27 cellular contexts compared by ENCODE assay signal in the genomic region with DNA sequence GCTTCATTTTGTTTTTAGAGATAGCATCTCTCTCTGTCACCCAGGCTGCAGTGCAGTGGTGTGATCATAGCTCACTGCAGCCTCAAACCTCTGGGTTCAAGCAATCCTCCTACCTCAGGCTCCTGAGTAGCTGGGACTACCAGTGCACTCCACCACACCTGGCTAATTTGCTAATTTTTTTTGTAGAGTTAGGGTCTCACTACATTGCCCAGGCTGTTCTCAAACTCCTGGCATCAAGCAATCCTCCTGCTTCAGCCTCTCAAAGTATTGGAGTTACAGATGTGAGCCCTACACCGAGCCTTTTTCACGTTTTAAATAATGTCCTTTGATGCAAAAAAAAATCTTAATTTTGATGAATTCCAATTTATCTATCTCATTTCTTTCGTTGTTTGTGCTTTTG.
"Had no signal": no experiment of that assay in that cellular context is flagged by ENCODE, and none has a peak within 500 bp of the region (broad histone marks: within the 10 kb centered on the region; RNA-seq: fewer than 3 reads in every experiment).

No MANE protein-coding gene starts in this region.

- FAIRE-seq: urothelium cell line had no signal

- H3K27ac ChIP-seq: stomach, suprapubic skin, testis, thoracic aorta, thyroid gland, tibial artery, tibial nerve, transverse colon, upper lobe of left lung, upper lobe of right lung, uterus, vagina had no signal

- ATAC-seq: stimulated activated effector memory CD8-positive, alpha-beta T cell treated with anti-CD3 and anti-CD28 coated beads, Interleukin-12 subunit alpha, Interleukin-12 subunit beta, amount 100 ng/mL, for 72 hours; stimulated activated memory B cell treated with anti-CD40 and anti-IgM and Interleukin-4, amounts not matched to agents 10 μg/mL and 1 μg/mL and 100 μg/mL, for 72 hours; stimulated activated naive B cell treated with anti-CD40 and anti-IgM and Interleukin-4, amounts not matched to agents 10 μg/mL and 1 μg/mL and 100 μg/mL, for 72 hours; stimulated activated naive CD8-positive, alpha-beta T cell treated with anti-CD3 and anti-CD28 coated beads, Interleukin-15, amount 100 ng/mL, for 72 hours; stimulated activated naive CD8-positive, alpha-beta T cell treated with anti-CD3 and anti-CD28 coated beads, Interleukin-15, Interleukin-2, amounts not matched to agents 100 U/mL and 50 U/mL, for 24 hours; upper lobe of right lung had no signal

- H3K4me1 ChIP-seq: stomach, suprapubic skin, testis, tibial artery, tibial nerve, upper lobe of right lung, uterus, vagina had no signal

- DNase-seq: stimulated activated CD4-positive, alpha-beta T cell treated with anti-CD3 and anti-CD28 coated beads, Interleukin-2, amount 100 ng/mL, for 48 hours; stimulated activated CD4-positive, alpha-beta T cell treated with anti-CD3 and anti-CD28 coated beads, Interleukin-4, amount 100 ng/mL, for 1 hour; stimulated activated CD4-positive, alpha-beta T cell treated with anti-CD3 and anti-CD28 coated beads, Interleukin-4, amount 100 ng/mL, for 24 hours; stimulated activated CD4-positive, alpha-beta T cell treated with anti-CD3 and anti-CD28 coated beads, Interleukin-4, amount 100 ng/mL, for 4 hours; stimulated activated CD8-positive, alpha-beta memory T cell treated with anti-CD3 and anti-CD28 coated beads, Interleukin-4, amount 100 ng/mL, for 48 hours; stimulated activated naive B cell treated with anti-CD40 and anti-IgM and Interleukin-4, amounts not matched to agents 10 μg/mL and 1 μg/mL and 100 μg/mL, for 72 hours; stimulated activated naive CD4-positive, alpha-beta T cell; stimulated activated naive CD4-positive, alpha-beta T cell treated with Interleukin-2 at 50 U/mL for 16 hours; stimulated activated naive CD8-positive, alpha-beta T cell treated with anti-CD3 and anti-CD28 coated beads, Interleukin-15, amount 100 ng/mL, for 72 hours; stimulated activated naive CD8-positive, alpha-beta T cell treated with anti-CD3 and anti-CD28 coated beads, Interleukin-15, Interleukin-2, amounts not matched to agents 100 U/mL and 50 U/mL, for 24 hours; stomach; substantia nigra; testis; thyroid gland; tibial artery; transverse colon; trophoblast cell; upper lobe of left lung; upper lobe of right lung; uterus had no signal

- H3K4me3 ChIP-seq: stomach, suprapubic skin, testis, thoracic aorta, thyroid gland, tibial artery, tibial nerve, transverse colon, upper lobe of left lung, upper lobe of right lung, uterus, vagina had no signal

- H3K36me3 ChIP-seq: stomach, suprapubic skin, thoracic aorta, thyroid gland, tibial artery, tibial nerve, transverse colon, upper lobe of left lung, upper lobe of right lung, uterus, vagina had no signal

- H3K9me3 ChIP-seq: suprapubic skin, testis, thyroid gland, transverse colon, upper lobe of left lung, upper lobe of right lung, uterus, vagina had no signal

- H3K27me3 ChIP-seq: suprapubic skin, testis, thyroid gland, tibial nerve, transverse colon, upper lobe of left lung, upper lobe of right lung, uterus, vagina had no signal
